ENCODE assay signal across 1 cellular context in the genomic region with DNA sequence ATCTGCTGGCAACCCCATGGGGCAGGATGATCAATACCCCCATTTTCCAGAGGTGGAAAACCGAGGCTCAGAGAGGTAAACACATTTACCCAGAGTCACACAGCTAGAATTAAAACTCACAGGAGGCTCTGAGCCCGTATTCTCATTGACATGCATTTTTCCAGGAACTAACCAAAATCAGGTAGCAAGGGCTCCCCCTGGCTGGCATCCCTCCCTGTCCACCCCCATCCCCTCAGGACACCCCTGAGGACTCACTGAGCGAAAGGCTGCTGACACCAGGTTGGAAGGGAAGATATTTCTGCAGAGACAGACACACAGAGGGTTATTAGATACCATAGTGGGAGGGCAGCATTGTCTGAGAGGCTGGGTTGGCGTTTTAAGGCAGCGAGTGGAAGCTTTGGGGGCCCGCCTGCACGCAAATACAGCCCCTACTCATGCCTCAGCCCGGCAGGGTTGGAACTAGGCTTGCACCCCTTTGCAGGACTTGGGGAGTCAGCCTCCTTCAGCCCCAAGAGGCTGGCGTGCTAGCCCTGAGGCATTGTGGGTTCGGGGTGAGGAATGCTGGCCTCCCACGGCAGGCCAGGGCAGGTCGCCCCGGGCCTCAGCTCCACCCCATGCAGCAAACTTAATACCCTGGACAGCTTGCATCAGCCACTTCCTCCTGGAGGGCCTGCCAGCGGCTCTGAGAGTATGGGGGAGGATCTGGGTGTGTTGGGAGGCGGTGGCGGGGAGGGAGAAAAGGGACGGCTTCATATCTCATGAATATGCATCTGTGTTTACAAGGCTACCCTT.
TF ChIP-seq lines count a peak whose summit lies in the region.

No MANE protein-coding gene starts in this region.

TF ChIP-seq in GM23338, 12 proteins besides CTCF, POLR2A, EP300 and RAD21 (continued from another document):
- TF ChIP-seq, protein P1, sequence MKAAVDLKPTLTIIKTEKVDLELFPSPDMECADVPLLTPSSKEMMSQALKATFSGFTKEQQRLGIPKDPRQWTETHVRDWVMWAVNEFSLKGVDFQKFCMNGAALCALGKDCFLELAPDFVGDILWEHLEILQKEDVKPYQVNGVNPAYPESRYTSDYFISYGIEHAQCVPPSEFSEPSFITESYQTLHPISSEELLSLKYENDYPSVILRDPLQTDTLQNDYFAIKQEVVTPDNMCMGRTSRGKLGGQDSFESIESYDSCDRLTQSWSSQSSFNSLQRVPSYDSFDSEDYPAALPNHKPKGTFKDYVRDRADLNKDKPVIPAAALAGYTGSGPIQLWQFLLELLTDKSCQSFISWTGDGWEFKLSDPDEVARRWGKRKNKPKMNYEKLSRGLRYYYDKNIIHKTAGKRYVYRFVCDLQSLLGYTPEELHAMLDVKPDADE (IDR thresholded peaks at IDR 0.05): no peak
TF ChIP-seq in GM23338: peak in this region for 1.
